1 cellular context compared by ENCODE assay signal in genomic region chr1:228168563-228169270, GRCh38.
A peak's percentile ranks its signal among the peaks of the same experiment; 100 is the strongest.
TF ChIP-seq lines count a peak whose summit lies in the region.

No MANE protein-coding gene starts in this region.

TF ChIP-seq in GM12878, 131 proteins besides CTCF, POLR2A, EP300 and RAD21:
- TF ChIP-seq ATF7 (IDR thresholded peaks at IDR 0.05; ENCODE audit: low read depth) (peak; percentile 63; the same call in 1 of the 2 replicates), MEF2A (IDR thresholded peaks at IDR 0.05; ENCODE audit: insufficient read depth, low read depth, low read length) (no peak)
